ENCODE assay signal across 10 cellular contexts in the genomic region with DNA sequence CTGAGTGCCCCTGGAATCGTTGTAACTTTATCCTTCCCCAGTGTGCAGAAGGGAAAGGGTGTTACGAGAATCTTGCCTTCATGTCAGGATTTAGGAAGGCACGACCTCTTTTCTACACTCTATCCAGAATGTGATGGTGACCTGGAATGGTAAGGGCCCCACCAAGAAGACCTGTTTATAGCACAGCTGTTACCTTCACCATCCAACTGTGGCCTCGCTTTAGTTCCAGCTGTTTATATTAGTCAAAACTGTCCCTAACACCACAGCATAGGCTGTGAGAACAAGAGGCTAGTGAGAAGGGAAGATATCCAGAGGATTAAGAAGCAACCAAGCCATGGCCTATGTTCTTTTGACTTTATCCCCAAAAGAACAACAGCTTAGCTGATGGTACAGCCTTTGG. TPM values are rescaled to one million over a fixed set of nuclear protein-coding genes. Genes with fewer than 3 reads are reported as not detected.
"Had no signal": no experiment of that assay in that cellular context is flagged by ENCODE, and none has a peak within 500 bp of the region (broad histone marks: within the 10 kb centered on the region; RNA-seq: fewer than 3 reads in every experiment).

No MANE protein-coding gene starts in this region.

- H3K9me3 Mint-ChIP-seq: GM23338, H9, HFFc6 had no signal

- H3K4me2 ChIP-seq: GM23338 had no signal

- ATAC-seq: GM23338, HCT116, K562 had no signal

- FAIRE-seq: H1, H54, K562 had no signal

- H3K4me3 ChIP-seq: GM23338, K562 had no signal

- DNase-seq: H9, HFFc6, IMR-90, KG1 had no signal

- H3K4me3 Mint-ChIP-seq: GM23338, H9, HFFc6 had no signal

- H2AFZ ChIP-seq: GM23338 had no signal

- H3K27ac Mint-ChIP-seq: GM23338, H9, HFFc6 had no signal

RNA-seq across cellular contexts. Expression of a gene that starts 28.0 kb away (rescaled TPM):
- total RNA-seq: GM23338, H1, HFFc6, HT-29, IMR-90, K562 had no signal
- polyA plus RNA-seq: H1, IMR-90 had no signal
